ENCODE assay signal across 7 cellular contexts in the genomic region with DNA sequence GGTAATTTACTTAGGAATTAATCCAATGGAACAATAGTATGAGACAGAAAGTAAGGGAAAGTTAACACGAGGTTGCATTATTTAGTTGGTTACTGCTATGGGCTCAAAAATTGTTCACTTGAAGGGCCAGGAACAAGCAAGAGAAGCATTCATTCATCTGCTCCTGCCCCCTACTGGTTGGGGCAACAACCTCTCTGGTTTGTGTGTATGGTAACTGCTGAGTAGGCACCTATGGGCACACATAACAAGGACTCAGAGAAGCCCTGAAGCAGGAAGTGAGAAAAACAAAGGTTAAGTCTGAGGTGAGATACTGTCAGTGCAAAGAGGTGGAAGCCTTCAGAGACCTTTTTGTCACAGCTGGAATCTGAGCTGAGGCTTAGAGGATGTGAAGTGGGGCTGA. TPM values are rescaled to one million over a fixed set of nuclear protein-coding genes. Genes with fewer than 3 reads are reported as not detected.
A peak's percentile ranks its signal among the peaks of the same experiment; 100 is the strongest.
DNase-seq lines count a peak whose midpoint lies in the region; ATAC-seq and TF ChIP-seq lines count a peak whose summit lies in the region.

No MANE protein-coding gene starts in this region.

- TF ChIP-seq CTCF in GM12865 (IDR thresholded peaks at IDR 0.05; ENCODE audit: insufficient read depth, low read depth, low read length, missing control alignments) (peak; percentile 58), epithelial cell of proximal tubule (conservative IDR thresholded peaks at IDR 0.05; ENCODE audit: low read depth, low read length) (peak; percentile 71), testis (IDR thresholded peaks at IDR 0.05) (peak in 2 of 3 experiments; percentile 14 to 26)

- 69 to 90% methylated on average over 1 of the region's 1 CpG for WGBS in testis, 2 donors

- intact Hi-C loops in testis (cut with DNase I; ENCODE audit: low total_unique reads), result loop anchor here (10.0 kb wide), 1 partner anchor 165 kb away; no protein-coding TSS in a partner anchor

- TF ChIP-seq POLR2A in testis (IDR thresholded peaks at IDR 0.05), result no peak

- peak; percentile 56 for ATAC-seq in GM21529 (IDR thresholded peaks at IDR 0.05; ENCODE audit: unreplicated experiment)

- DNase-seq in GM12865 (ENCODE audit: low read depth) (peak; percentile 82), NCI-H69 (lab: John Stamatoyannopoulos, UW) (peak; percentile 50), epithelial cell of proximal tubule (ENCODE audit: low read depth) (no peak), testis (peak; percentile 50), H4 (ENCODE audit: low spot score) (no peak), GF-D8 (lab: John Stamatoyannopoulos, UW) (no peak)

- H3K9me3 ChIP-seq in testis, result no peaks in the 10 kb centered on the region

- no peaks in the 10 kb centered on the region for H3K36me3 ChIP-seq in testis (ENCODE audit: low read depth, missing control alignments)

- H3K27ac ChIP-seq in testis, result no peak overlapping the region

- H3K4me1 ChIP-seq in testis, result no peaks in the 10 kb centered on the region

- no peak overlapping the region for H3K4me3 ChIP-seq in GM12865 (ENCODE audit: low read depth, low read length)
- no peak overlapping the region for H3K4me3 ChIP-seq in epithelial cell of proximal tubule (ENCODE audit: low read depth, low read length)
- no peak overlapping the region for H3K4me3 ChIP-seq in testis

- no peaks in the 10 kb centered on the region for H3K27me3 ChIP-seq in testis

RNA-seq across cellular contexts. Expression of a gene that starts 34.4 kb away (rescaled TPM):
- total RNA-seq in epithelial cell of proximal tubule (17.1 and 21.8 TPM in 2 replicates), testis (10 to 100 TPM; 13.8 to 16.0 TPM)
- polyA plus RNA-seq in testis (ENCODE audit: insufficient read depth, low read depth, low replicate concordance), result 6.9 TPM
- 12.9 and 17.4 TPM in 2 replicates for total RNA-seq in H4 (2014; rRNA removed; shearing (Covaris generic))

Comparison
In these comparisons a context has a peak if more than half of its experiments do, and no peak if none do; other contexts are left out.
1. DNase-seq: peak in GM12865 (single experiment), NCI-H69 (single experiment) and testis (single experiment); none in epithelial cell of proximal tubule (single experiment), H4 (single experiment) and GF-D8 (single experiment).
2. CTCF ChIP-seq: peak in every context shown above with its lines; median percentile 71 in epithelial cell of proximal tubule; 58 in GM12865; 20 in testis.